In genomic region chr2:58514252-58514651, GRCh38 we compare ENCODE assay signal across 18 cellular contexts.
A peak's percentile ranks its signal among the peaks of the same experiment; 100 is the strongest.
DNase-seq lines count a peak whose midpoint lies in the region; ATAC-seq and TF ChIP-seq lines count a peak whose summit lies in the region.
"Had no signal": no experiment of that assay in that cellular context is flagged by ENCODE, and none has a peak within 500 bp of the region (broad histone marks: within the 10 kb centered on the region; RNA-seq: fewer than 3 reads in every experiment).

No MANE protein-coding gene starts in this region.

- no peak overlapping the region for H3K27ac Mint-ChIP-seq in glutamatergic neuron (ENCODE audit: unreplicated experiment)

- TF ChIP-seq CTCF in glutamatergic neuron (IDR thresholded peaks at IDR 0.05; ENCODE audit: partially characterized antibody, unreplicated experiment) (no peak), prostate gland (IDR thresholded peaks at IDR 0.05) (no peak)

- intact Hi-C loops in prostate gland (cut with DNase I) = no loop called here

- peak; percentile 89 for ATAC-seq in GM18498 (IDR thresholded peaks at IDR 0.05; ENCODE audit: unreplicated experiment)
- ATAC-seq in GM19397 (IDR thresholded peaks at IDR 0.05; ENCODE audit: unreplicated experiment) = peak; percentile 81
- ATAC-seq in GM21723 (IDR thresholded peaks at IDR 0.05; ENCODE audit: unreplicated experiment) = peak; percentile 63
- ATAC-seq in HG03280 (IDR thresholded peaks at IDR 0.05; ENCODE audit: unreplicated experiment) = peak; percentile 72
- ATAC-seq: upper lobe of right lung had no signal

- TF ChIP-seq POLR2A in prostate gland (IDR thresholded peaks at IDR 0.05) = no peak

- peaks cover 2% of the 10 kb centered on the region for H3K9me3 Mint-ChIP-seq in glutamatergic neuron (ENCODE audit: unreplicated experiment)
- H3K9me3 Mint-ChIP-seq: neural crest cell had no signal

- no peak overlapping the region for H3K4me3 Mint-ChIP-seq in glutamatergic neuron (ENCODE audit: unreplicated experiment)
- H3K4me3 Mint-ChIP-seq: neural crest cell had no signal

- no peaks in the 10 kb centered on the region for H3K4me1 ChIP-seq in prostate gland (replicated peaks)
- H3K4me1 ChIP-seq: upper lobe of right lung had no signal

- H3K36me3 Mint-ChIP-seq in glutamatergic neuron (ENCODE audit: unreplicated experiment) = no peaks in the 10 kb centered on the region

- no peaks in the 10 kb centered on the region for H3K9me3 ChIP-seq in prostate gland
- H3K9me3 ChIP-seq: BLaER1 treated with 17β-estradiol and CSF1 and Interleukin-3, amounts not matched to agents 10 nM and 100 nM; upper lobe of right lung had no signal

- no peaks in the 10 kb centered on the region for H3K27me3 ChIP-seq in prostate gland (replicated peaks; ENCODE audit: insufficient read depth)
- H3K27me3 ChIP-seq: BLaER1 treated with 17β-estradiol and CSF1 and Interleukin-3, amounts not matched to agents 10 nM and 100 nM; cardiac muscle cell; upper lobe of right lung had no signal

- H3K27ac ChIP-seq in prostate gland = no peak overlapping the region
- H3K27ac ChIP-seq: BLaER1 treated with 17β-estradiol and CSF1 and Interleukin-3, amounts not matched to agents 10 nM and 100 nM; cardiac muscle cell; upper lobe of right lung had no signal

- H3K4me3 ChIP-seq in prostate gland = no peak overlapping the region
- H3K4me3 ChIP-seq: BLaER1 treated with 17β-estradiol and CSF1 and Interleukin-3, amounts not matched to agents 10 nM and 100 nM; cardiac muscle cell; upper lobe of right lung had no signal

- DNase-seq in 8988T = no peak
- no peak for DNase-seq in midbrain (lab: John Stamatoyannopoulos, UW)
- no peak for DNase-seq in glutamatergic neuron
- no peak for DNase-seq in prostate gland (ENCODE audit: low spot score)
- DNase-seq: DMS 273 treated with DMSO at 0.1 percent for 48 hours; islet precursor cell; mesenchymal stem cell; NCI-H1417; NCI-H2227 treated with DMSO at 0.1 percent for 48 hours; stimulated activated naive CD4-positive, alpha-beta T cell treated with Interleukin-2 at 50 U/mL for 16 hours; upper lobe of right lung had no signal

- H3K36me3 ChIP-seq in prostate gland = no peaks in the 10 kb centered on the region
- H3K36me3 ChIP-seq: BLaER1 treated with 17β-estradiol and CSF1 and Interleukin-3, amounts not matched to agents 10 nM and 100 nM; cardiac muscle cell; upper lobe of right lung had no signal

- no peaks in the 10 kb centered on the region for H3K4me1 Mint-ChIP-seq in glutamatergic neuron (ENCODE audit: low read depth, unreplicated experiment)
- H3K4me1 Mint-ChIP-seq: neural crest cell had no signal

- no peaks in the 10 kb centered on the region for H3K27me3 Mint-ChIP-seq in glutamatergic neuron (ENCODE audit: unreplicated experiment)
